In the genomic region with DNA sequence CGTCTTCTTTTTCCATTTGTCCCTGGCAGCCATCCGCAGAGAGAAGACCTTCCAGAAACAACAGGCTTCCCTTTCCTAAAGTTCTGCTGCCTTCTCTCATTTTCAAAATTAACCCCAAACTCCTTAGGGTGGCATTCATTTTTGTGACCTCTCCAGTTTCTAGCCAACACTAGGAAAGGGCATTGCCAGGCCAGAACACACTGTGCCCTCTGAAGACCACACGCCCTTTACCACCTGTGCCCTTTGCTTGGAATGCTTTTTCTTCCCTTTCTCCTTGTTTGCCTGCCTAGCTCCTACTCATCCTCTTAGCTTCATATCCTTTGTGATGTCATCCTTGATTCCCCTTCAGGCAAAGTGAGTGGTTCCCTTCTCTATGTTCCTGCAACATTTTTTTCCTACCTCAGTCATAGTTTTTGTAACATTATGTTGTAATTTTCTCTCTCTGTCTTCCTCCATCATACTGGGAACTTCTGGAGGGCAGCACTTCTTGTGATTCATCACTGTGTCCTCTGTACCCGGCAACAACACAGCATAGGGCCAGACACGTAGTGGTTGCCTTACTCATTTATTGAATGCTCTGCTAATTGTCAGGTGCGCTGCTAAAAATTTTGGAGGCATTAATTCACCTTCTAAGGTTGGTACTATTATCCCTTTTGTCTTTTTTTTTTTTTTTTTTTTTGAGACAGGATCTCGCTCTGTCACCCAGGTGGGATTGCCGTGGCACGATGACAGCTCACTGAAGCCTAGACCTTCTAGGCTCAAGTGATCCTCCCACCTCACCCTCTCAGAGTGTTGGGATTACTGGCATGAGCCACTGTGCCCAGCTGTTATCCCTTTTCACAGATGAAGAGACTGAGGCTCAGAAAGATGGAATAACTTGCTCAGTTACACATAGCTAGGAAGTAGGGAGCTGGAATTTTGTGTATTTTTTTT, we compare ENCODE assay signal across 6 cellular contexts. TPM values are rescaled to one million over a fixed set of nuclear protein-coding genes. Genes with fewer than 3 reads are reported as not detected.
DNase-seq lines count a peak whose midpoint lies in the region; ATAC-seq lines count a peak whose summit lies in the region.

No MANE protein-coding gene starts in this region.

- H3K4me3 Mint-ChIP-seq in activated T-cell treated with anti-CD3 and anti-CD28 coated beads, Interleukin-2, amount 50 U/mL, for 72 hours: peak overlapping the region; percentile 82

- peaks cover 4 to 18% of the 10 kb centered on the region in 2 donors for H3K36me3 Mint-ChIP-seq in activated T-cell treated with anti-CD3 and anti-CD28 coated beads, Interleukin-2, amount 50 U/mL, for 72 hours (ENCODE audit: insufficient read depth in 2 of 2)

- DNase-seq in activated T-cell treated with anti-CD3 and anti-CD28 coated beads, Interleukin-2, amount 50 U/mL, for 72 hours: no peak
- DNase-seq in activated T-cell treated with anti-CD3 and anti-CD28 coated beads, Interleukin-2, amount 50 U/mL, for 48 hours: no peak
- DNase-seq in fibroblast of peridontal ligament (ENCODE audit: extremely low read depth): peak; percentile 58
- DNase-seq in superior temporal gyrus (ENCODE audit: extremely low spot score): peak; percentile 15

- H3K27me3 Mint-ChIP-seq in activated T-cell treated with anti-CD3 and anti-CD28 coated beads, Interleukin-2, amount 50 U/mL, for 72 hours (ENCODE audit: low read depth): no peaks in the 10 kb centered on the region

- H3K4me1 Mint-ChIP-seq in activated T-cell treated with anti-CD3 and anti-CD28 coated beads, Interleukin-2, amount 50 U/mL, for 72 hours (ENCODE audit: low read depth): peaks cover 36% of the 10 kb centered on the region

- no peaks in the 10 kb centered on the region for H3K9me3 Mint-ChIP-seq in activated T-cell treated with anti-CD3 and anti-CD28 coated beads, Interleukin-2, amount 50 U/mL, for 72 hours

- no peak for ATAC-seq in activated T-cell treated with anti-CD3 and anti-CD28 coated beads, Interleukin-2, amount 50 U/mL, for 72 hours (replicated peaks in 1 of 2)
- no peak for ATAC-seq in HG02884 (IDR thresholded peaks at IDR 0.05; ENCODE audit: unreplicated experiment)
- ATAC-seq in HG02938 (IDR thresholded peaks at IDR 0.05; ENCODE audit: unreplicated experiment): no peak

- H3K27ac Mint-ChIP-seq in activated T-cell treated with anti-CD3 and anti-CD28 coated beads, Interleukin-2, amount 50 U/mL, for 72 hours: peak overlapping the region; percentile 71

RNA-seq across cellular contexts. Expression of a gene that starts 1.0 kb away (rescaled TPM):
- total RNA-seq in activated T-cell treated with anti-CD3 and anti-CD28 coated beads, Interleukin-2, amount 50 U/mL, for 72 hours: 10 to 100 TPM; 50.8 to 55.5 TPM

RNA-seq across cellular contexts. Expression of a gene that starts 10.3 kb away (rescaled TPM):
- 10 to 100 TPM; 21.6 to 24.5 TPM for total RNA-seq in activated T-cell treated with anti-CD3 and anti-CD28 coated beads, Interleukin-2, amount 50 U/mL, for 72 hours

RNA-seq across cellular contexts. Expression of a gene that starts 17.0 kb away (rescaled TPM):
- total RNA-seq in activated T-cell treated with anti-CD3 and anti-CD28 coated beads, Interleukin-2, amount 50 U/mL, for 72 hours: not detected

RNA-seq across cellular contexts. Expression of a gene that starts 23.9 kb away (rescaled TPM):
- 10 to 100 TPM; 52.2 to 55.6 TPM for total RNA-seq in activated T-cell treated with anti-CD3 and anti-CD28 coated beads, Interleukin-2, amount 50 U/mL, for 72 hours

RNA-seq across cellular contexts. Expression of a gene that starts 29.7 kb away (rescaled TPM):
- 1 to 10 TPM; 6.2 to 7.7 TPM for total RNA-seq in activated T-cell treated with anti-CD3 and anti-CD28 coated beads, Interleukin-2, amount 50 U/mL, for 72 hours

Comparison
In these comparisons a context has a peak if more than half of its experiments do, and no peak if none do; other contexts are left out.
1. DNase-seq: peak in fibroblast of peridontal ligament (single experiment) and superior temporal gyrus (single experiment); none in activated T-cell treated with anti-CD3 and anti-CD28 coated beads, Interleukin-2, amount 50 U/mL, for 72 hours (0 of 2) and activated T-cell treated with anti-CD3 and anti-CD28 coated beads, Interleukin-2, amount 50 U/mL, for 48 hours (0 of 2).